In genomic region chr18:78862395-78862794, GRCh38 we compare ENCODE assay signal across 23 cellular contexts.
DNase-seq lines count a peak whose midpoint lies in the region; ATAC-seq and TF ChIP-seq lines count a peak whose summit lies in the region.
"Had no signal": no experiment of that assay in that cellular context is flagged by ENCODE, and none has a peak within 500 bp of the region (broad histone marks: within the 10 kb centered on the region; RNA-seq: fewer than 3 reads in every experiment).

No MANE protein-coding gene starts in this region.

- peak; percentile 12 for DNase-seq in activated CD8-positive, alpha-beta memory T cell treated with anti-CD3 and anti-CD28 coated beads, Interleukin-2, amount 10 ng/mL, durations not matched to agents 7 days and 5 days
- no peak for DNase-seq in activated CD8-positive, alpha-beta memory T cell treated with anti-CD3 and anti-CD28 coated beads, Interleukin-2, amount 50 U/mL, for 4 hours
- peak; percentile 89 for DNase-seq in esophagus muscularis mucosa (ENCODE audit: extremely low spot score)
- DNase-seq in stimulated activated effector memory CD8-positive, alpha-beta T cell treated with anti-CD3 and anti-CD28 coated beads, Interleukin-12 subunit alpha, Interleukin-12 subunit beta, amount 100 ng/mL, for 72 hours (ENCODE audit: low spot score in 2 of 2), result no peak
- no peak for DNase-seq in activated CD4-positive, alpha-beta T cell treated with anti-CD3 and anti-CD28 coated beads, Interleukin-2, amount 10 ng/mL, durations not matched to agents 24 days and 14 days
- no peak for DNase-seq in effector memory CD8-positive, alpha-beta T cell
- no peak for DNase-seq in breast epithelium (ENCODE audit: low spot score in 2 of 2)
- DNase-seq: Caco-2; CD4-positive, CD25-positive, alpha-beta regulatory T cell; CD8-positive, alpha-beta T cell; DMS 273 treated with DMSO at 0.1 percent for 48 hours; DMS79; EL; GDM1; GM23248; H9 had no signal

- H3K27me3 Mint-ChIP-seq in activated CD8-positive, alpha-beta memory T cell treated with anti-CD3 and anti-CD28 coated beads, Interleukin-2, amount 10 ng/mL, durations not matched to agents 7 days and 5 days, result peaks cover 4% of the 10 kb centered on the region
- H3K27me3 Mint-ChIP-seq in activated CD4-positive, alpha-beta T cell treated with anti-CD3 and anti-CD28 coated beads, Interleukin-2, amount 10 ng/mL, durations not matched to agents 24 days and 14 days, result no peaks in the 10 kb centered on the region
- H3K27me3 Mint-ChIP-seq in effector memory CD8-positive, alpha-beta T cell, result peaks cover 52 to 65% of the 10 kb centered on the region in 2 donors
- H3K27me3 Mint-ChIP-seq: CD4-positive, CD25-positive, alpha-beta regulatory T cell had no signal

- 83% methylated on average over 9 of the region's 9 CpGs for WGBS in esophagus muscularis mucosa

- intact Hi-C loops in esophagus muscularis mucosa (cut with DNase I) (no loop called here), breast epithelium (cut with DNase I; ENCODE audit: low total_unique reads) (no loop called here)
- intact Hi-C loops in activated CD4-positive, alpha-beta T cell treated with anti-CD3 and anti-CD28 coated beads, Interleukin-2, amount 10 ng/mL, durations not matched to agents 24 days and 14 days (cut with micrococcal nuclease), result no loop called here

- H3K27me3 ChIP-seq in esophagus muscularis mucosa (peaks cover 0 to 48% (median 0%) of the 10 kb centered on the region in 4 donors), breast epithelium (peaks cover 0 to 42% of the 10 kb centered on the region in 2 donors)
- H3K27me3 ChIP-seq: BLaER1 had no signal

- no peaks in the 10 kb centered on the region for H3K36me3 ChIP-seq in esophagus muscularis mucosa
- H3K36me3 ChIP-seq in breast epithelium, result no peaks in the 10 kb centered on the region
- H3K36me3 ChIP-seq: BLaER1 had no signal

- no peak for TF ChIP-seq RAD21 in Ishikawa (IDR thresholded peaks at IDR 0.05; ENCODE audit: low read depth)

- no peak overlapping the region for H3K27ac ChIP-seq in esophagus muscularis mucosa (replicated peaks in 1 of 4)
- no peak overlapping the region for H3K27ac ChIP-seq in breast epithelium
- H3K27ac ChIP-seq: 22Rv1, BLaER1, C4-2B, GM23248 had no signal

- no peak for TF ChIP-seq POLR2A in esophagus muscularis mucosa (IDR thresholded peaks at IDR 0.05; ENCODE audit: low read depth)
- TF ChIP-seq POLR2A in breast epithelium (IDR thresholded peaks at IDR 0.05), result no peak

- H3K27ac Mint-ChIP-seq in activated CD8-positive, alpha-beta memory T cell treated with anti-CD3 and anti-CD28 coated beads, Interleukin-2, amount 10 ng/mL, durations not matched to agents 7 days and 5 days, result no peak overlapping the region
- H3K27ac Mint-ChIP-seq in stimulated activated effector memory CD8-positive, alpha-beta T cell treated with anti-CD3 and anti-CD28 coated beads, Interleukin-12 subunit alpha, Interleukin-12 subunit beta, amount 100 ng/mL, for 72 hours, result peak overlapping the region; percentile 68
- H3K27ac Mint-ChIP-seq in activated CD4-positive, alpha-beta T cell treated with anti-CD3 and anti-CD28 coated beads, Interleukin-2, amount 10 ng/mL, durations not matched to agents 24 days and 14 days, result no peak overlapping the region
- H3K27ac Mint-ChIP-seq in effector memory CD8-positive, alpha-beta T cell, result no peak overlapping the region
- H3K27ac Mint-ChIP-seq: B cell; CD4-positive, CD25-positive, alpha-beta regulatory T cell; CD8-positive, alpha-beta T cell; H9 had no signal

- H3K36me3 Mint-ChIP-seq in activated CD8-positive, alpha-beta memory T cell treated with anti-CD3 and anti-CD28 coated beads, Interleukin-2, amount 10 ng/mL, durations not matched to agents 7 days and 5 days, result no peaks in the 10 kb centered on the region
- no peaks in the 10 kb centered on the region for H3K36me3 Mint-ChIP-seq in stimulated activated effector memory CD8-positive, alpha-beta T cell treated with anti-CD3 and anti-CD28 coated beads, Interleukin-12 subunit alpha, Interleukin-12 subunit beta, amount 100 ng/mL, for 72 hours
- no peaks in the 10 kb centered on the region for H3K36me3 Mint-ChIP-seq in activated CD4-positive, alpha-beta T cell treated with anti-CD3 and anti-CD28 coated beads, Interleukin-2, amount 10 ng/mL, durations not matched to agents 24 days and 14 days (ENCODE audit: low read depth)
- H3K36me3 Mint-ChIP-seq in effector memory CD8-positive, alpha-beta T cell (ENCODE audit: insufficient read depth), result no peaks in the 10 kb centered on the region
- H3K36me3 Mint-ChIP-seq: CD4-positive, CD25-positive, alpha-beta regulatory T cell; CD8-positive, alpha-beta T cell had no signal

- no peak overlapping the region for H3K4me3 Mint-ChIP-seq in activated CD8-positive, alpha-beta memory T cell treated with anti-CD3 and anti-CD28 coated beads, Interleukin-2, amount 10 ng/mL, durations not matched to agents 7 days and 5 days
- no peak overlapping the region for H3K4me3 Mint-ChIP-seq in stimulated activated effector memory CD8-positive, alpha-beta T cell treated with anti-CD3 and anti-CD28 coated beads, Interleukin-12 subunit alpha, Interleukin-12 subunit beta, amount 100 ng/mL, for 72 hours
- no peak overlapping the region for H3K4me3 Mint-ChIP-seq in activated CD4-positive, alpha-beta T cell treated with anti-CD3 and anti-CD28 coated beads, Interleukin-2, amount 10 ng/mL, durations not matched to agents 24 days and 14 days
- H3K4me3 Mint-ChIP-seq in effector memory CD8-positive, alpha-beta T cell, result no peak overlapping the region
- H3K4me3 Mint-ChIP-seq: B cell; CD4-positive, CD25-positive, alpha-beta regulatory T cell; CD8-positive, alpha-beta T cell; H9 had no signal

- H3K4me1 Mint-ChIP-seq in activated CD8-positive, alpha-beta memory T cell treated with anti-CD3 and anti-CD28 coated beads, Interleukin-2, amount 10 ng/mL, durations not matched to agents 7 days and 5 days, result no peaks in the 10 kb centered on the region
- H3K4me1 Mint-ChIP-seq in stimulated activated effector memory CD8-positive, alpha-beta T cell treated with anti-CD3 and anti-CD28 coated beads, Interleukin-12 subunit alpha, Interleukin-12 subunit beta, amount 100 ng/mL, for 72 hours, result no peaks in the 10 kb centered on the region
- H3K4me1 Mint-ChIP-seq in activated CD4-positive, alpha-beta T cell treated with anti-CD3 and anti-CD28 coated beads, Interleukin-2, amount 10 ng/mL, durations not matched to agents 24 days and 14 days, result no peaks in the 10 kb centered on the region
- H3K4me1 Mint-ChIP-seq in effector memory CD8-positive, alpha-beta T cell (ENCODE audit: low read depth in 2 of 2), result no peaks in the 10 kb centered on the region
- H3K4me1 Mint-ChIP-seq: B cell; CD4-positive, CD25-positive, alpha-beta regulatory T cell had no signal

- TF ChIP-seq CTCF in esophagus muscularis mucosa (IDR thresholded peaks at IDR 0.05) (no peak), breast epithelium (IDR thresholded peaks at IDR 0.05) (no peak)

- no peak overlapping the region for H3K4me3 ChIP-seq in esophagus muscularis mucosa
- H3K4me3 ChIP-seq in breast epithelium, result no peak overlapping the region
- H3K4me3 ChIP-seq: BLaER1, GM12878, GM23248 had no signal

- H3K9me3 ChIP-seq in esophagus muscularis mucosa, result no peaks in the 10 kb centered on the region
- no peaks in the 10 kb centered on the region for H3K9me3 ChIP-seq in breast epithelium
- H3K9me3 ChIP-seq: BLaER1, Caco-2 had no signal

- CTCF ChIA-PET in activated CD8-positive, alpha-beta memory T cell treated with anti-CD3 and anti-CD28 coated beads, Interleukin-2, amount 10 ng/mL, durations not matched to agents 7 days and 5 days (lab: Charles Lee), result no interaction called here

- TF ChIP-seq EP300 in Ishikawa (IDR thresholded peaks at IDR 0.05; ENCODE audit: borderline replicate concordance) (no peak), esophagus muscularis mucosa (IDR thresholded peaks at IDR 0.05) (no peak)

- H3K9me3 Mint-ChIP-seq in activated CD8-positive, alpha-beta memory T cell treated with anti-CD3 and anti-CD28 coated beads, Interleukin-2, amount 10 ng/mL, durations not matched to agents 7 days and 5 days (ENCODE audit: low read depth), result no peaks in the 10 kb centered on the region
- H3K9me3 Mint-ChIP-seq in stimulated activated effector memory CD8-positive, alpha-beta T cell treated with anti-CD3 and anti-CD28 coated beads, Interleukin-12 subunit alpha, Interleukin-12 subunit beta, amount 100 ng/mL, for 72 hours, result no peaks in the 10 kb centered on the region
- no peaks in the 10 kb centered on the region for H3K9me3 Mint-ChIP-seq in activated CD4-positive, alpha-beta T cell treated with anti-CD3 and anti-CD28 coated beads, Interleukin-2, amount 10 ng/mL, durations not matched to agents 24 days and 14 days
- H3K9me3 Mint-ChIP-seq in effector memory CD8-positive, alpha-beta T cell, result no peaks in the 10 kb centered on the region
- H3K9me3 Mint-ChIP-seq: CD8-positive, alpha-beta T cell; H9 had no signal

- no peak for ATAC-seq in activated CD8-positive, alpha-beta memory T cell treated with anti-CD3 and anti-CD28 coated beads, Interleukin-2, amount 10 ng/mL, durations not matched to agents 7 days and 5 days
- no peak for ATAC-seq in stimulated activated effector memory CD8-positive, alpha-beta T cell treated with anti-CD3 and anti-CD28 coated beads, Interleukin-12 subunit alpha, Interleukin-12 subunit beta, amount 100 ng/mL, for 72 hours
- ATAC-seq in effector memory CD8-positive, alpha-beta T cell (replicated peaks), result no peak
- ATAC-seq: CD8-positive, alpha-beta T cell; GM12878; HCT116 had no signal

- no peaks in the 10 kb centered on the region for H3K4me1 ChIP-seq in esophagus muscularis mucosa
- no peaks in the 10 kb centered on the region for H3K4me1 ChIP-seq in breast epithelium
- H3K4me1 ChIP-seq: BLaER1, Caco-2 had no signal

TF ChIP-seq in Ishikawa, 13 proteins besides CTCF, POLR2A, EP300 and RAD21:
- TF ChIP-seq TCF12 (IDR thresholded peaks at IDR 0.05; ENCODE audit: low read depth) (no peak), USF1 (IDR thresholded peaks at IDR 0.05) (peak; percentile 39)

Comparison
In these comparisons a context has a peak if more than half of its experiments do, and no peak if none do; other contexts are left out.
1. DNase-seq: peak in activated CD8-positive, alpha-beta memory T cell treated with anti-CD3 and anti-CD28 coated beads, Interleukin-2, amount 10 ng/mL, durations not matched to agents 7 days and 5 days (single experiment) and esophagus muscularis mucosa (single experiment); none in activated CD8-positive, alpha-beta memory T cell treated with anti-CD3 and anti-CD28 coated beads, Interleukin-2, amount 50 U/mL, for 4 hours (single experiment), stimulated activated effector memory CD8-positive, alpha-beta T cell treated with anti-CD3 and anti-CD28 coated beads, Interleukin-12 subunit alpha, Interleukin-12 subunit beta, amount 100 ng/mL, for 72 hours (0 of 2), activated CD4-positive, alpha-beta T cell treated with anti-CD3 and anti-CD28 coated beads, Interleukin-2, amount 10 ng/mL, durations not matched to agents 24 days and 14 days (single experiment), effector memory CD8-positive, alpha-beta T cell (0 of 3) and breast epithelium (0 of 2).